20 cellular contexts compared by ENCODE assay signal in genomic region chrX:4831574-4831973, GRCh38.
DNase-seq lines count a peak whose midpoint lies in the region; ATAC-seq, FAIRE-seq and TF ChIP-seq lines count a peak whose summit lies in the region.
"Had no signal": no experiment of that assay in that cellular context is flagged by ENCODE, and none has a peak within 500 bp of the region (broad histone marks: within the 10 kb centered on the region; RNA-seq: fewer than 3 reads in every experiment).

No MANE protein-coding gene starts in this region.

- ATAC-seq in HepG2, result no peak
- no peak for ATAC-seq in right lobe of liver
- ATAC-seq: CD8-positive, alpha-beta T cell had no signal

- H3K4me1 Mint-ChIP-seq in astrocyte (ENCODE audit: low read depth, unreplicated experiment), result peaks cover 5% of the 10 kb centered on the region
- peaks cover 6% of the 10 kb centered on the region for H3K4me1 Mint-ChIP-seq in type B pancreatic cell (ENCODE audit: unreplicated experiment)
- H3K4me1 Mint-ChIP-seq: B cell had no signal

- intact Hi-C loops in HepG2 (cut with micrococcal nuclease; ENCODE audit: unreplicated experiment), result no loop called here
- intact Hi-C loops in right lobe of liver (cut with DNase I), result no loop called here
- intact Hi-C loops in kidney (cut with DNase I), result no loop called here

- H3K36me3 Mint-ChIP-seq in astrocyte (ENCODE audit: low read depth, unreplicated experiment) (no peaks in the 10 kb centered on the region), type B pancreatic cell (no peaks in the 10 kb centered on the region)
- H3K36me3 Mint-ChIP-seq: CD8-positive, alpha-beta T cell had no signal

- H3K9me3 Mint-ChIP-seq in astrocyte (ENCODE audit: unreplicated experiment) (no peaks in the 10 kb centered on the region), type B pancreatic cell (peaks cover 5% of the 10 kb centered on the region)

- H3K79me2 ChIP-seq in HepG2 (ENCODE audit: insufficient read depth, low read length) (no peaks in the 10 kb centered on the region), astrocyte (ENCODE audit: insufficient read depth, low read length) (no peaks in the 10 kb centered on the region)

- H3K4me2 ChIP-seq in HepG2 (ENCODE audit: low read depth, low read length) (no peak overlapping the region), astrocyte (ENCODE audit: low read length) (no peak overlapping the region)
- H3K4me2 ChIP-seq: BLaER1 treated with 17β-estradiol and CSF1 and Interleukin-3, amounts not matched to agents 10 nM and 100 nM had no signal

- in situ Hi-C loops in HepG2 (cut with HindIII; ENCODE audit: extremely low pct_ligation_motif_present, low pct_unique_long_range_greater_than_20kb) (no loop called here), G401 (cut with HindIII; ENCODE audit: low sequenced_read_pairs) (no loop called here)

- H3K9me3 ChIP-seq in HepG2 (ENCODE audit: low read length) (no peaks in the 10 kb centered on the region), right lobe of liver (no peaks in the 10 kb centered on the region), astrocyte (ENCODE audit: insufficient read depth, low read depth, low read length) (no peaks in the 10 kb centered on the region), kidney (ENCODE audit: control insufficient read depth in 1 of 2, low read length in 2 of 2) (no peaks in the 10 kb centered on the region)
- H3K9me3 ChIP-seq: HAP-1 had no signal

- no peak for TF ChIP-seq EP300 in HepG2 (IDR thresholded peaks at IDR 0.05; ENCODE audit: low read depth in 2 of 2, low read length in 2 of 2)
- TF ChIP-seq EP300 in HepG2 (CRISPR knock-in tag; IDR thresholded peaks at IDR 0.05; ENCODE audit: borderline replicate concordance), result no peak

- H3K4me3 Mint-ChIP-seq in astrocyte (ENCODE audit: unreplicated experiment) (no peak overlapping the region), type B pancreatic cell (no peak overlapping the region)
- H3K4me3 Mint-ChIP-seq: B cell; CD8-positive, alpha-beta T cell had no signal

- H3K36me3 ChIP-seq in HepG2 (replicated peaks in 1 of 2; ENCODE audit: control insufficient read depth in 1 of 2, insufficient read depth in 2 of 2, low read length in 2 of 2) (no peaks in the 10 kb centered on the region), right lobe of liver (no peaks in the 10 kb centered on the region), astrocyte (ENCODE audit: insufficient read depth, low read length) (no peaks in the 10 kb centered on the region), kidney (ENCODE audit: control insufficient read depth in 1 of 2, insufficient read depth in 2 of 2, low read length in 2 of 2) (no peaks in the 10 kb centered on the region)
- H3K36me3 ChIP-seq: BLaER1 treated with 17β-estradiol and CSF1 and Interleukin-3, amounts not matched to agents 10 nM and 100 nM; HAP-1 had no signal

- no peak for TF ChIP-seq RAD21 in HepG2 (CRISPR knock-in tag; IDR thresholded peaks at IDR 0.05)

- no peak overlapping the region for H3K4me3 ChIP-seq in HepG2 (replicated peaks in 1 of 3; ENCODE audit: insufficient read depth in 1 of 3, low read depth in 2 of 3, low read length in 3 of 3)
- H3K4me3 ChIP-seq in right lobe of liver, result no peak overlapping the region
- no peak overlapping the region for H3K4me3 ChIP-seq in astrocyte (ENCODE audit: insufficient read depth, low read depth, low read length)
- H3K4me3 ChIP-seq in kidney (ENCODE audit: low read length in 2 of 2), result no peak overlapping the region
- H3K4me3 ChIP-seq: BLaER1 treated with 17β-estradiol and CSF1 and Interleukin-3, amounts not matched to agents 10 nM and 100 nM; GM23248; HAP-1 had no signal

- H3K9ac ChIP-seq in HepG2 (ENCODE audit: insufficient read depth, low read depth, low read length) (no peak overlapping the region), astrocyte (ENCODE audit: low read length) (no peak overlapping the region), kidney (ENCODE audit: low read length in 2 of 2) (no peak overlapping the region)
- H3K9ac ChIP-seq: BLaER1 treated with 17β-estradiol and CSF1 and Interleukin-3, amounts not matched to agents 10 nM and 100 nM; GM23248 had no signal

- 0 out of 2 replicates have a peak, but pooled peaks cover 8% of the 10 kb centered on the region for H3K4me1 ChIP-seq in HepG2 (ENCODE audit: insufficient read depth, low read length)
- no peaks in the 10 kb centered on the region for H3K4me1 ChIP-seq in right lobe of liver
- no peaks in the 10 kb centered on the region for H3K4me1 ChIP-seq in astrocyte (ENCODE audit: insufficient read depth, low read length)
- H3K4me1 ChIP-seq in kidney (ENCODE audit: control insufficient read depth in 1 of 2, insufficient read depth in 1 of 2, low read depth in 1 of 2, low read length in 2 of 2), result no peaks in the 10 kb centered on the region
- H3K4me1 ChIP-seq: BLaER1 treated with 17β-estradiol and CSF1 and Interleukin-3, amounts not matched to agents 10 nM and 100 nM; HAP-1 had no signal

- H3K27ac Mint-ChIP-seq in astrocyte (ENCODE audit: unreplicated experiment) (peak overlapping the region; percentile 71), type B pancreatic cell (peak overlapping the region; percentile 76)
- H3K27ac Mint-ChIP-seq: B cell; CD8-positive, alpha-beta T cell had no signal

- POLR2A ChIA-PET in HepG2 (lab: Yijun Ruan, JAX), result no interaction called here

- no peaks in the 10 kb centered on the region for H4K20me1 ChIP-seq in HepG2 (ENCODE audit: insufficient read depth, low read length)
- no peaks in the 10 kb centered on the region for H4K20me1 ChIP-seq in astrocyte (ENCODE audit: insufficient read depth, low read length)
- H4K20me1 ChIP-seq: BLaER1 treated with 17β-estradiol and CSF1 and Interleukin-3, amounts not matched to agents 10 nM and 100 nM had no signal

- DNase-seq in HepG2 (ENCODE audit: low spot score) (no peak), right lobe of liver (no peak), astrocyte (ENCODE audit: low read depth) (no peak), kidney (no peak), type B pancreatic cell (ENCODE audit: extremely low spot score, unreplicated experiment) (no peak), G401 (ENCODE audit: low spot score) (no peak), UCSD-AML1 (lab: John Stamatoyannopoulos, UW; ENCODE audit: unreplicated experiment) (no peak), ureter (ENCODE audit: low spot score) (no peak)
- DNase-seq: CD8-positive, alpha-beta T cell; DMS 273 treated with DMSO at 0.1 percent for 48 hours; DND-41; EL; GM23248 had no signal

- no peak for FAIRE-seq in HepG2 (lab: Jason Lieb, UNC)
- FAIRE-seq in astrocyte (lab: Jason Lieb, UNC), result peak; percentile 26
- peak; percentile 87 for FAIRE-seq in kidney (lab: Jason Lieb, UNC)
- FAIRE-seq: G401.6, GM12891, GM19239 had no signal

- no peak overlapping the region for H3K27ac ChIP-seq in HepG2 (ENCODE audit: extremely low read length, insufficient read depth, low read length)
- H3K27ac ChIP-seq in right lobe of liver, result no peak overlapping the region
- H3K27ac ChIP-seq in astrocyte (ENCODE audit: low read depth, low read length), result no peak overlapping the region
- H3K27ac ChIP-seq in kidney (ENCODE audit: low read depth in 2 of 2, low read length in 2 of 2), result no peak overlapping the region
- H3K27ac ChIP-seq: 22Rv1; BLaER1 treated with 17β-estradiol and CSF1 and Interleukin-3, amounts not matched to agents 10 nM and 100 nM; GM23248 had no signal

- H3K27me3 Mint-ChIP-seq in astrocyte (ENCODE audit: low read depth, unreplicated experiment) (no peaks in the 10 kb centered on the region), type B pancreatic cell (no peaks in the 10 kb centered on the region)
- H3K27me3 Mint-ChIP-seq: B cell had no signal

- WGBS in HepG2 (ENCODE audit: low lambda C conversion rate), result 23% methylated on average over 1 of the region's 1 CpG
- 45% methylated on average over 1 of the region's 1 CpG for WGBS in right lobe of liver (ENCODE audit: insufficient coverage, low coverage, low lambda C conversion rate, missing lambda C conversion rate)

- H3K27me3 ChIP-seq in HepG2 (ENCODE audit: control insufficient read depth in 1 of 2, insufficient read depth in 2 of 2, low read length in 2 of 2) (no peaks in the 10 kb centered on the region), right lobe of liver (no peaks in the 10 kb centered on the region), astrocyte (ENCODE audit: insufficient read depth, low read length) (no peaks in the 10 kb centered on the region)
- H3K27me3 ChIP-seq: BLaER1 treated with 17β-estradiol and CSF1 and Interleukin-3, amounts not matched to agents 10 nM and 100 nM had no signal

- no peak for TF ChIP-seq CTCF in HepG2 (CRISPR knock-in tag; IDR thresholded peaks at IDR 0.05)
- TF ChIP-seq CTCF in right lobe of liver (IDR thresholded peaks at IDR 0.05), result no peak
- TF ChIP-seq CTCF in astrocyte (IDR thresholded peaks at IDR 0.05; ENCODE audit: insufficient read depth, low read depth, low read length), result no peak
- TF ChIP-seq CTCF in kidney (IDR thresholded peaks at IDR 0.05; ENCODE audit: borderline replicate concordance, extremely low read depth, insufficient read depth), result no peak
- no peak for TF ChIP-seq CTCF in type B pancreatic cell (conservative IDR thresholded peaks at IDR 0.05)

- H2AFZ ChIP-seq in HepG2 (ENCODE audit: low read length), result no peak overlapping the region
- H2AFZ ChIP-seq in astrocyte (ENCODE audit: low read depth, low read length), result no peak overlapping the region
- H2AFZ ChIP-seq: GM23248 had no signal

- CTCF ChIA-PET in HepG2 (lab: Yijun Ruan, JAX; ENCODE audit: low intra/inter-chr PET ratio, low total read pairs), result no interaction called here

- TF ChIP-seq POLR2A in HepG2 (IDR thresholded peaks at IDR 0.05; ENCODE audit: insufficient read depth in 1 of 2, low read depth in 2 of 2, low read length in 2 of 2), result no peak
- TF ChIP-seq POLR2A in right lobe of liver (IDR thresholded peaks at IDR 0.05), result no peak

- no TSS peak for BruUV-seq in HepG2 (replicated peaks; lab: Mats Ljungman, UMichigan)

TF ChIP-seq in HepG2, 621 proteins besides CTCF, POLR2A, EP300 and RAD21:
- peak; percentile 60 for TF ChIP-seq CEBPB (IDR thresholded peaks at IDR 0.05; ENCODE audit: borderline replicate concordance, low read depth, low read length)
- TF ChIP-seq ZNF501 (CRISPR knock-in tag; IDR thresholded peaks at IDR 0.05), result no peak
TF ChIP-seq in HepG2: peak in this region for 1.
